ENCODE assay signal across 22 cellular contexts in the genomic region with DNA sequence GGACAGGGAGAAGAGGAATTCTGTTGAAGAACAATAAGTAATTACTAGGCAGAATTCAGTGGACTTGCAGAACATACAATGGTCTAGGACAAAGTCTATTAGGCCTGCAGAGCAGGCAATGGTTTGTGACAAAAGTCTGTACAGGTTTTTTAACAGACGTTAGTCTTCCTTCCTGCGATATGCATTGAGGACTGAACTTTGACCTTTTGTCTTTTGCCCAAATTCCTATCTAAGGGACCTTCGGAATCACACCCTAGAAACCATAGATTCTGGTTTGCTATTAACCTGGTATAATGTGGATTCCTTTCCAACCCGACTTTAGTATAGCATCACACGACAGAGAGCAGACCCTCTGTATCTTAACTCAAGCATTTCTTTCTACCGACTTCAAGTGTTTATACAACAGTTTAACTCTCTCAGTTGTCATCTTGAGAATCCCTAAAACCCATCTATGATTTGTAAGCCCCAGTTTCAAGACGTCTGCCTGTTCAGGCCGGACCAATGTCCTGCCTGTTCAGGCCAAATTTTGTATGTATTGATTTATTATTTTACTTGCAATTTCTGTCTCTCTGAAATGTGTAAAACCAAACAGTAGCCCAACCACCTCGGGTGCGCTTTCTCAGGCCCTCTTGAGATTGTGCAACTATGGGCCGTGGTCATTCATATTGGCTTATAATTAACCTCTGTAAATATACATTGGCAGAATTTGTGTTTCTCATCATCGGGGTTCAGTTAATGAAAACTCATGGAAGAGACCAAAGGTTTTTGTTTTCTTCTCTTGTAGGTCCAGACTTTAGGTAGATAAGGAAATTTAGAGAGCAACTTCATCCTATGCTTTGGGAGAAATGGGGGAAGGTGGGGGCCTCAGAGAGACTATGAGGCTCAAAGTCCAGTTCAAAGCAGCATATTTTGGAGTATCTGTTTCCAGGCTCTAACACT.
"Had no signal": no experiment of that assay in that cellular context is flagged by ENCODE, and none has a peak within 500 bp of the region (broad histone marks: within the 10 kb centered on the region; RNA-seq: fewer than 3 reads in every experiment).

No MANE protein-coding gene starts in this region.

- H3K27ac Mint-ChIP-seq: activated CD4-positive, alpha-beta T cell treated with anti-CD3 and anti-CD28 coated beads, Interleukin-2, amount 10 ng/mL, durations not matched to agents 24 days and 14 days; activated CD8-positive, alpha-beta T cell treated with anti-CD3 and anti-CD28 coated beads for 36 hours; activated naive CD8-positive, alpha-beta T cell treated with anti-CD3 and anti-CD28 coated beads for 36 hours; activated T-helper 17 cell treated with anti-CD3 and anti-CD28 coated beads, Interleukin-2, amount 50 U/mL, for 72 hours; effector memory CD8-positive, alpha-beta T cell; natural killer cell; T-cell had no signal

- H3K9me3 Mint-ChIP-seq: activated CD8-positive, alpha-beta T cell treated with anti-CD3 and anti-CD28 coated beads for 36 hours; activated naive CD8-positive, alpha-beta T cell treated with anti-CD3 and anti-CD28 coated beads for 36 hours; activated T-helper 17 cell treated with anti-CD3 and anti-CD28 coated beads, Interleukin-2, amount 50 U/mL, for 72 hours; natural killer cell had no signal

- H3K9me3 ChIP-seq: neutrophil, tibial artery, uterus had no signal

- H3K27ac ChIP-seq: cardiac muscle cell, neutrophil, tibial artery, uterus had no signal

- H3K36me3 Mint-ChIP-seq: activated naive CD8-positive, alpha-beta T cell treated with anti-CD3 and anti-CD28 coated beads for 36 hours; natural killer cell; T-cell had no signal

- DNase-seq: activated CD4-positive, alpha-beta T cell treated with anti-CD3 and anti-CD28 coated beads, Interleukin-2, amount 10 ng/mL, durations not matched to agents 24 days and 14 days; activated CD4-positive, CD25-positive, alpha-beta regulatory T cell; activated CD8-positive, alpha-beta T cell treated with anti-CD3 and anti-CD28 coated beads for 36 hours; activated naive CD4-positive, alpha-beta T cell; activated naive CD8-positive, alpha-beta T cell treated with anti-CD3 and anti-CD28 coated beads for 36 hours; activated T-cell treated with anti-CD3 and anti-CD28 coated beads, Interleukin-2, amount 50 U/mL, for 1 hour; amniotic stem cell; effector memory CD8-positive, alpha-beta T cell; hippocampal formation; mesendoderm; natural killer cell; stimulated activated CD4-positive, alpha-beta T cell treated with anti-CD3 and anti-CD28 coated beads, Interleukin-2, amount 100 ng/mL, for 24 hours; stimulated activated naive CD4-positive, alpha-beta T cell treated with Interleukin-2 at 50 U/mL for 16 hours; substantia nigra; T-cell; T-helper 9 cell; tibial artery; uterus had no signal

- H3K27me3 ChIP-seq: cardiac muscle cell, neutrophil, tibial artery, uterus had no signal

- H3K36me3 ChIP-seq: cardiac muscle cell, neutrophil, tibial artery, uterus had no signal

- FAIRE-seq: islet of Langerhans had no signal

- ATAC-seq: activated CD8-positive, alpha-beta T cell treated with anti-CD3 and anti-CD28 coated beads for 36 hours; activated T-helper 17 cell treated with anti-CD3 and anti-CD28 coated beads, Interleukin-2, amount 50 U/mL, for 72 hours; effector memory CD8-positive, alpha-beta T cell; natural killer cell; T-cell had no signal

- H3K4me1 Mint-ChIP-seq: activated CD4-positive, alpha-beta T cell treated with anti-CD3 and anti-CD28 coated beads, Interleukin-2, amount 10 ng/mL, durations not matched to agents 24 days and 14 days; activated T-helper 17 cell treated with anti-CD3 and anti-CD28 coated beads, Interleukin-2, amount 50 U/mL, for 72 hours had no signal

- H3K4me3 ChIP-seq: cardiac muscle cell, tibial artery, uterus had no signal

- H3K4me1 ChIP-seq: uterus had no signal

- H3K4me3 Mint-ChIP-seq: activated CD4-positive, alpha-beta T cell treated with anti-CD3 and anti-CD28 coated beads, Interleukin-2, amount 10 ng/mL, durations not matched to agents 24 days and 14 days; activated CD8-positive, alpha-beta T cell treated with anti-CD3 and anti-CD28 coated beads for 36 hours; activated naive CD8-positive, alpha-beta T cell treated with anti-CD3 and anti-CD28 coated beads for 36 hours; activated T-helper 17 cell treated with anti-CD3 and anti-CD28 coated beads, Interleukin-2, amount 50 U/mL, for 72 hours; effector memory CD8-positive, alpha-beta T cell; natural killer cell; T-cell had no signal

- H3K27me3 Mint-ChIP-seq: activated CD8-positive, alpha-beta T cell treated with anti-CD3 and anti-CD28 coated beads for 36 hours; activated naive CD8-positive, alpha-beta T cell treated with anti-CD3 and anti-CD28 coated beads for 36 hours; activated T-helper 17 cell treated with anti-CD3 and anti-CD28 coated beads, Interleukin-2, amount 50 U/mL, for 72 hours; effector memory CD8-positive, alpha-beta T cell; T-cell had no signal
